In the genomic region with DNA sequence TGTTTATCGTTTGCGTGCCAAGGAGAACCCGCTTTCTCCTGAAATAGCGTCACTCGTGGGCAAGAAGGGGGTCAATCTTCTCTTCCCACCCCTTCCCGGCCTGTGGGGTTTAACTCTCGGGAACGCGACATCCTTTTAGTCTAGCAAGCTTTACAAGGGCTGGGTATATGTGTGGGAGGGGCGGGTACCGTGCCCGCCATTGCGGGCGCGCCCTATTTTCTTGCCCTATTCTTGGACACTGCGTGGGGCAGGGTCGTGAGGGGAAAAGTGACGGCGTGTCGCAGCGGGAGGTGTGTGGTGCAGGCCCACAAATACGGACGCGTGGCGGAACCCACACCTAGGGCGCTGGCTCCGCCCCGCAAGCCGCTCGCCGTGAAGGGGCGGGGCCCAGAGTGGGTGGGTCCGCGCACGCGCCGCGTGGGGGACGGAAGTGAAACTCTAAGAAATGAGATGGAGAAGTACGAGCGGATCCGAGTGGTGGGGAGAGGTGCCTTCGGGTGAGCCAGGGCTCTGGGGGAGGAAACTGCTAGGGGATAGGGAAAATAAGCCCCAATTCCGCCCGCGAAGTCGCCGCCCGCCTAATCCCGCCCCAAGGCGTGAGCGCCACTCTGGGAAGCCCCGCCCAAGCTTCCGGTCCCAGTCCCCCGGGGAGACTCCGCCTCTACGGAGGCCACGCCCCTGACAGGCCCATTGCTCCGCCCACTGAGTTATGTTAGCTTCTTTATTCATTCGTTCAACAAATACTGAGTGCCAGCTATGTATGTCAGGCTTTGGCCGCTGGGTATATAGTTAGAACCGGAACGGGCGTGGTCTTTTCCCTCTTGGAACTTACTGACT, we compare ENCODE assay signal across 8 cellular contexts. TPM values are rescaled to one million over a fixed set of nuclear protein-coding genes. Genes with fewer than 3 reads are reported as not detected.
A peak's percentile ranks its signal among the peaks of the same experiment; 100 is the strongest.
DNase-seq lines count a peak whose midpoint lies in the region; ATAC-seq and TF ChIP-seq lines count a peak whose summit lies in the region.

A gene (plus strand): TSS at position 425 of the 837 bp plus-strand sequence. CDS start 26 bp downstream, at position 451.

- H3K27me3 ChIP-seq in AG04450 (ENCODE audit: control insufficient read depth, insufficient read depth, low read length) = no peaks in the 10 kb centered on the region

- peak within 1 kb of the TSS; percentile 90 for H3K27ac ChIP-seq in AG04450 (ENCODE audit: low read depth, low read length)

- H3K36me3 Mint-ChIP-seq in activated B cell treated with CpG ODN at 0.5 μM for 24 hours (ENCODE audit: low read depth) = peaks cover 24% of the 10 kb centered on the region

- peak within 1 kb of the TSS; percentile 92 for H3K4me3 ChIP-seq in AG04450 (ENCODE audit: low read depth, low read length)
- peak within 1 kb of the TSS; percentile 74 to 86 for H3K4me3 ChIP-seq in cardiac fibroblast (replicated peaks in 1 of 2; ENCODE audit: low read depth in 2 of 2, low read length in 2 of 2)

- no peaks in the 10 kb centered on the region for H3K9me3 Mint-ChIP-seq in activated B cell treated with CpG ODN at 0.5 μM for 24 hours

- peaks cover 62% of the 10 kb centered on the region for H3K4me1 Mint-ChIP-seq in activated B cell treated with CpG ODN at 0.5 μM for 24 hours

- peak within 1 kb of the TSS; percentile 95 for H3K4me3 Mint-ChIP-seq in activated B cell treated with CpG ODN at 0.5 μM for 24 hours

- peak; percentile 71 for DNase-seq in AG04450 (ENCODE audit: low read depth, low spot score)
- peak; percentile 91 for DNase-seq in NCI-H345 (lab: John Stamatoyannopoulos, UW)
- DNase-seq in activated B cell treated with CpG ODN at 0.5 μM for 24 hours = peak; percentile 99
- peak; percentile 95 to 96 for DNase-seq in cardiac fibroblast (ENCODE audit: low read depth in 2 of 2)
- DNase-seq in iris pigment epithelial cell (ENCODE audit: low read depth) = peak; percentile 92
- DNase-seq in smooth muscle cell of the brain vasculature (ENCODE audit: low read depth, low spot score) = peak; percentile 81

- no peaks in the 10 kb centered on the region for H3K27me3 Mint-ChIP-seq in activated B cell treated with CpG ODN at 0.5 μM for 24 hours

- POLR2A ChIA-PET in AG04450 (lab: Yijun Ruan, JAX) = interaction anchor here (0.6 to 4.8 kb wide), 10 partner anchors 9 to 225 kb away, joined by 3 to 93 read pairs (median 4); a partner anchor contains a TSS
- POLR2A ChIA-PET in activated B cell treated with CpG ODN at 0.5 μM for 24 hours (lab: Charles Lee) = interaction anchor here (0.7 to 18.0 kb wide), 20 partner anchors 7 to 566 kb away, joined by 3 to 2384 read pairs (median 28); a partner anchor contains a TSS

- H3K9me3 ChIP-seq in AG04450 (ENCODE audit: control insufficient read depth, insufficient read depth, low read length) = no peaks in the 10 kb centered on the region; the same call in 1 of the 2 replicates

- peak within 1 kb of the TSS; percentile 99 for H3K27ac Mint-ChIP-seq in activated B cell treated with CpG ODN at 0.5 μM for 24 hours

- intact Hi-C loops in activated B cell treated with CpG ODN at 0.5 μM for 24 hours (cut with micrococcal nuclease) = loop anchor here (1.0 to 5.0 kb wide), 9 partner anchors 10 to 839 kb away; a partner anchor contains a TSS

- TF ChIP-seq CTCF in AG04450 (IDR thresholded peaks at IDR 0.05; ENCODE audit: low read depth, low read length) (no peak), activated B cell treated with CpG ODN at 0.5 μM for 24 hours (IDR thresholded peaks at IDR 0.05) (no peak), cardiac fibroblast (IDR thresholded peaks at IDR 0.05; ENCODE audit: low read depth, low read length) (no peak)

- CTCF ChIA-PET in AG04450 (lab: Charles Lee) = interaction anchor here (2.0 to 4.9 kb wide), 7 partner anchors 19 to 389 kb away, joined by 10 to 193 read pairs (median 22); a partner anchor contains a TSS
- CTCF ChIA-PET in activated B cell treated with CpG ODN at 0.5 μM for 24 hours (lab: Charles Lee) = interaction anchor here (0.9 to 6.1 kb wide), 7 partner anchors 9 to 420 kb away, joined by 3 to 545 read pairs (median 28); a partner anchor contains a TSS

- ATAC-seq in GM18873 (IDR thresholded peaks at IDR 0.05; ENCODE audit: low FRiP score, unreplicated experiment) (peak; percentile 30), HG03135 (IDR thresholded peaks at IDR 0.05; ENCODE audit: unreplicated experiment) (peak; percentile 34), activated B cell treated with CpG ODN at 0.5 μM for 24 hours (ENCODE audit: low read depth) (peak; percentile 53)

RNA-seq across cellular contexts. Expression of the gene that starts here (rescaled TPM):
- polyA plus RNA-seq in AG04450 (2011; rRNA removed) = 2.5 and 3.0 TPM in 2 replicates
- 6.3 and 9.6 TPM in 2 replicates for polyA minus RNA-seq in AG04450 (2011; rRNA and poly(A)+ RNA removed)
- 24.8 and 29.7 TPM in 2 replicates for total RNA-seq in activated B cell treated with CpG ODN at 0.5 μM for 24 hours

Comparison
In these comparisons a context has a peak if more than half of its experiments do, and no peak if none do; other contexts are left out.
1. Peak in every context shown above with its lines: DNase-seq, ATAC-seq, H3K4me3 ChIP-seq and H3K27ac ChIP-seq.